In the genomic region with DNA sequence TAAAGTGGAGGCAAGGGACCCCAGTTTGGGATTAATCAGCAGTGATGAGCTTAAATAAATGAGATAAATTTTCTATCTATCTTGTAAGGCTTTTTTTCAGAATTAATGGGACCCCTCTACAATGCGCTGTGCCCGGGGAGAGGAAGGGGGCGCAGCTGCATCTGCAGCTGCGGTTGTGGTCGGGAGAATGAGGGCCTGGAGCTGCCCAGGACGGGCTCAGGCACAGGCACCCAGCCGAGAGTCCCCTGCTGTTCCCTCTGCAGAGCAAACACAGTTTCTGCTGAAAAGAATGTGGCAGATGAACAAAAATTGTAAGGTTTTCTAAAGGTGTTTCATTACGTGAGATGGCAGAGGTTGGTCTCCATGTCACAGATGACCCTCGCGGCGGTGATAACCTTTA, we compare ENCODE assay signal across 1 cellular context.
TF ChIP-seq lines count a peak whose summit lies in the region.

No MANE protein-coding gene starts in this region.

TF ChIP-seq in K562, 482 proteins besides CTCF, POLR2A, EP300 and RAD21 (continued from another document):
- TF ChIP-seq, protein P1, sequence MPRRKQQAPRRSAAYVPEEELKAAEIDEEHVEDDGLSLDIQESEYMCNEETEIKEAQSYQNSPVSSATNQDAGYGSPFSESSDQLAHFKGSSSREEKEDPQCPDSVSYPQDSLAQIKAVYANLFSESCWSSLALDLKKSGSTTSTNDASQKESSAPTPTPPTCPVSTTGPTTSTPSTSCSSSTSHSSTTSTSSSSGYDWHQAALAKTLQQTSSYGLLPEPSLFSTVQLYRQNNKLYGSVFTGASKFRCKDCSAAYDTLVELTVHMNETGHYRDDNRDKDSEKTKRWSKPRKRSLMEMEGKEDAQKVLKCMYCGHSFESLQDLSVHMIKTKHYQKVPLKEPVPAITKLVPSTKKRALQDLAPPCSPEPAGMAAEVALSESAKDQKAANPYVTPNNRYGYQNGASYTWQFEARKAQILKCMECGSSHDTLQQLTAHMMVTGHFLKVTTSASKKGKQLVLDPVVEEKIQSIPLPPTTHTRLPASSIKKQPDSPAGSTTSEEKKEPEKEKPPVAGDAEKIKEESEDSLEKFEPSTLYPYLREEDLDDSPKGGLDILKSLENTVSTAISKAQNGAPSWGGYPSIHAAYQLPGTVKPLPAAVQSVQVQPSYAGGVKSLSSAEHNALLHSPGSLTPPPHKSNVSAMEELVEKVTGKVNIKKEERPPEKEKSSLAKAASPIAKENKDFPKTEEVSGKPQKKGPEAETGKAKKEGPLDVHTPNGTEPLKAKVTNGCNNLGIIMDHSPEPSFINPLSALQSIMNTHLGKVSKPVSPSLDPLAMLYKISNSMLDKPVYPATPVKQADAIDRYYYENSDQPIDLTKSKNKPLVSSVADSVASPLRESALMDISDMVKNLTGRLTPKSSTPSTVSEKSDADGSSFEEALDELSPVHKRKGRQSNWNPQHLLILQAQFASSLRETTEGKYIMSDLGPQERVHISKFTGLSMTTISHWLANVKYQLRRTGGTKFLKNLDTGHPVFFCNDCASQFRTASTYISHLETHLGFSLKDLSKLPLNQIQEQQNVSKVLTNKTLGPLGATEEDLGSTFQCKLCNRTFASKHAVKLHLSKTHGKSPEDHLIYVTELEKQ (CRISPR knock-in tag; IDR thresholded peaks at IDR 0.05): no peak
- TF ChIP-seq ZNF140 (CRISPR knock-in tag; IDR thresholded peaks at IDR 0.05) (no peak), ERF (CRISPR knock-in tag; IDR thresholded peaks at IDR 0.05) (no peak)
- TF ChIP-seq, protein P2, sequence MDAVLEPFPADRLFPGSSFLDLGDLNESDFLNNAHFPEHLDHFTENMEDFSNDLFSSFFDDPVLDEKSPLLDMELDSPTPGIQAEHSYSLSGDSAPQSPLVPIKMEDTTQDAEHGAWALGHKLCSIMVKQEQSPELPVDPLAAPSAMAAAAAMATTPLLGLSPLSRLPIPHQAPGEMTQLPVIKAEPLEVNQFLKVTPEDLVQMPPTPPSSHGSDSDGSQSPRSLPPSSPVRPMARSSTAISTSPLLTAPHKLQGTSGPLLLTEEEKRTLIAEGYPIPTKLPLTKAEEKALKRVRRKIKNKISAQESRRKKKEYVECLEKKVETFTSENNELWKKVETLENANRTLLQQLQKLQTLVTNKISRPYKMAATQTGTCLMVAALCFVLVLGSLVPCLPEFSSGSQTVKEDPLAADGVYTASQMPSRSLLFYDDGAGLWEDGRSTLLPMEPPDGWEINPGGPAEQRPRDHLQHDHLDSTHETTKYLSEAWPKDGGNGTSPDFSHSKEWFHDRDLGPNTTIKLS (IDR thresholded peaks at IDR 0.05; ENCODE audit: borderline replicate concordance, low read depth): no peak
TF ChIP-seq in K562: peak in this region for 0.
